In genomic region chr10:62374862-62375710, GRCh38 we compare ENCODE assay signal across 8 cellular contexts. TPM values are rescaled to one million over a fixed set of nuclear protein-coding genes. Genes with fewer than 3 reads are reported as not detected.
DNase-seq lines count a peak whose midpoint lies in the region; ATAC-seq and TF ChIP-seq lines count a peak whose summit lies in the region.

No MANE protein-coding gene starts in this region.

- H3K9me3 ChIP-seq in left ventricle myocardium inferior (replicated peaks) (no peaks in the 10 kb centered on the region), ascending aorta (no peaks in the 10 kb centered on the region), vagina (no peaks in the 10 kb centered on the region)

- H3K27ac ChIP-seq in left ventricle myocardium inferior (replicated peaks), result no peak overlapping the region
- peak overlapping the region; percentile 70 to 82 for H3K27ac ChIP-seq in ascending aorta
- H3K27ac ChIP-seq in vagina, result peak overlapping the region; percentile 54

- no peak for ATAC-seq in omental fat pad (ENCODE audit: low FRiP score)

- H3K27me3 ChIP-seq in left ventricle myocardium inferior (ENCODE audit: low read depth) (peaks cover 52% of the 10 kb centered on the region), ascending aorta (no peaks in the 10 kb centered on the region), vagina (no peaks in the 10 kb centered on the region)

- TF ChIP-seq POLR2A in vagina (IDR thresholded peaks at IDR 0.05), result no peak

- no peak for DNase-seq in left ventricle myocardium inferior
- no peak for DNase-seq in cardiac septum (ENCODE audit: low spot score)
- DNase-seq in ascending aorta (ENCODE audit: low spot score in 2 of 2), result no peak
- DNase-seq in iris pigment epithelial cell (ENCODE audit: low read depth), result peak; percentile 28
- no peak for DNase-seq in vagina (ENCODE audit: extremely low spot score in 2 of 2)
- no peak for DNase-seq in stimulated activated CD4-positive, alpha-beta T cell treated with anti-CD3 and anti-CD28 coated beads, Interleukin-1b, Interleukin-23, amount 100 ng/mL, for 48 hours
- no peak for DNase-seq in putamen (ENCODE audit: low spot score)
- DNase-seq in omental fat pad (ENCODE audit: low spot score), result no peak

- H3K4me3 ChIP-seq in left ventricle myocardium inferior (peak overlapping the region; percentile 63), ascending aorta (peak overlapping the region; percentile 55 to 93), vagina (peak overlapping the region in 1 of 2 donors; percentile 52)

- intact Hi-C loops in left ventricle myocardium inferior (cut with micrococcal nuclease) (no loop called here), cardiac septum (cut with DNase I) (no loop called here), ascending aorta (cut with DNase I) (loop anchor here (5.0 to 10.0 kb wide), 5 partner anchors 57 to 760 kb away; partner anchors contain the start of genes ARID5B, EGR2 and NRBF2), vagina (cut with DNase I) (no loop called here)

- no peaks in the 10 kb centered on the region for H3K36me3 ChIP-seq in left ventricle myocardium inferior
- H3K36me3 ChIP-seq in ascending aorta, result no peaks in the 10 kb centered on the region
- no peaks in the 10 kb centered on the region for H3K36me3 ChIP-seq in vagina

- TF ChIP-seq CTCF in left ventricle myocardium inferior (IDR thresholded peaks at IDR 0.05; ENCODE audit: borderline replicate concordance) (no peak), ascending aorta (IDR thresholded peaks at IDR 0.05) (no peak), vagina (IDR thresholded peaks at IDR 0.05) (no peak), omental fat pad (IDR thresholded peaks at IDR 0.05) (no peak)

- H3K4me1 ChIP-seq in left ventricle myocardium inferior, result peaks cover 12% of the 10 kb centered on the region
- H3K4me1 ChIP-seq in ascending aorta, result peaks cover 4 to 7% of the 10 kb centered on the region in 2 donors
- peaks cover 15% of the 10 kb centered on the region for H3K4me1 ChIP-seq in vagina

RNA-seq across cellular contexts. Expression of gene ZNF365, which starts 0.9 kb away (rescaled TPM):
- total RNA-seq in left ventricle myocardium inferior, result 0.60 TPM
- 1.2 TPM for total RNA-seq in cardiac septum
- total RNA-seq in ascending aorta, result not detected
- 0.74 TPM for total RNA-seq in vagina
- total RNA-seq in omental fat pad, result under 1 TPM in 2 of 4 donors, not detected in 2; 0.12 to 0.19 TPM
